1 cellular context compared by ENCODE assay signal in genomic region chr10:124998624-124999291, GRCh38.
TF ChIP-seq lines count a peak whose summit lies in the region.

No MANE protein-coding gene starts in this region.

TF ChIP-seq in IMR-90, 13 proteins besides CTCF, POLR2A, EP300 and RAD21:
- TF ChIP-seq MAZ (IDR thresholded peaks at IDR 0.05; ENCODE audit: borderline replicate concordance, low read depth, low read length) (no peak), NFE2L2 (IDR thresholded peaks at IDR 0.05; ENCODE audit: low read depth, low read length) (no peak), MXI1 (IDR thresholded peaks at IDR 0.05; ENCODE audit: borderline replicate concordance, low read depth, low read length) (no peak), CEBPB (IDR thresholded peaks at IDR 0.05; ENCODE audit: low read depth, low read length) (no peak), USF2 (IDR thresholded peaks at IDR 0.05; ENCODE audit: low read depth, low read length) (no peak), RCOR1 (IDR thresholded peaks at IDR 0.05; ENCODE audit: insufficient replicate concordance, low read length) (no peak), CHD1 (IDR thresholded peaks at IDR 0.05; ENCODE audit: low read depth, low read length) (no peak), BHLHE40 (IDR thresholded peaks at IDR 0.05; ENCODE audit: low read depth, low read length) (no peak), MAFK (IDR thresholded peaks at IDR 0.05; ENCODE audit: low read depth, low read length) (no peak), ELK1 (IDR thresholded peaks at IDR 0.05; ENCODE audit: borderline replicate concordance, low read depth, low read length) (no peak), SMC3 (IDR thresholded peaks at IDR 0.05; ENCODE audit: low read depth, low read length) (no peak), FOS (IDR thresholded peaks at IDR 0.05; ENCODE audit: low read depth, low read length) (no peak), RFX5 (IDR thresholded peaks at IDR 0.05; ENCODE audit: low read depth, low read length) (no peak)
